In the genomic region with DNA sequence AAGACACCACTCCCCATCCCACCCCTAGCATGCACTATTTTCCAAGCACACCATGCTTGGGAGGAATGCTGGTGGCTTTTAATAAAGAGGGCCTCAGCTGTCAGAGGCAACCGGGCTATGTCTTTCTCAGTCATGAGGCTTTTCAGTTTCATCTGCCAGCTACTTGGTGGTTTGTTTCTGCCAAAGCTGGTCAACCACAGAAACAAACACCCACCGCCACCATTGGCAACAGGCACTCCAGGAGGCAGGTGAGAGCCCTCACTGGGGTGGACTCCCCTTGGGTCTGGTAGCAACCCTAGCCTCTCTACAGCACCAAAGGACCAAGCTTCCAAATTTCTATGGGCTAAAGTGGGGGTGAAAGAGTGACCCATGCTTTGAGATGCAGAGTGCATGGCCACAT, we compare ENCODE assay signal across 13 cellular contexts.
DNase-seq lines count a peak whose midpoint lies in the region; ATAC-seq and TF ChIP-seq lines count a peak whose summit lies in the region.
"Had no signal": no experiment of that assay in that cellular context is flagged by ENCODE, and none has a peak within 500 bp of the region (broad histone marks: within the 10 kb centered on the region; RNA-seq: fewer than 3 reads in every experiment).

No MANE protein-coding gene starts in this region.

- H3K9me3 ChIP-seq in DND-41 (ENCODE audit: insufficient read depth, low read length, severe bottlenecking) = no peaks in the 10 kb centered on the region
- H3K9me3 ChIP-seq: gastroesophageal sphincter had no signal

- no peaks in the 10 kb centered on the region for H4K20me1 ChIP-seq in DND-41 (ENCODE audit: insufficient read depth, low read length)

- H3K27me3 ChIP-seq in DND-41 (ENCODE audit: insufficient read depth, low read length, poor library complexity) = no peaks in the 10 kb centered on the region

- H3K4me1 ChIP-seq in DND-41 (ENCODE audit: insufficient read depth, low read length) = peaks cover 19% of the 10 kb centered on the region
- H3K4me1 ChIP-seq: gastroesophageal sphincter had no signal

- no peaks in the 10 kb centered on the region for H3K79me2 ChIP-seq in DND-41 (ENCODE audit: insufficient read depth, low read length)

- no peak overlapping the region for H3K4me3 ChIP-seq in DND-41 (ENCODE audit: low read depth in 1 of 2, low read length in 2 of 2)
- H3K4me3 ChIP-seq: gastroesophageal sphincter had no signal

- H3K36me3 ChIP-seq in DND-41 (ENCODE audit: insufficient read depth, low read length) = no peaks in the 10 kb centered on the region
- H3K36me3 ChIP-seq: gastroesophageal sphincter had no signal

- ATAC-seq in DND-41 (ENCODE audit: insufficient read depth, low read depth) = peak; percentile 80
- peak; percentile 64 for ATAC-seq in GM19035 (IDR thresholded peaks at IDR 0.05; ENCODE audit: unreplicated experiment)
- ATAC-seq in HG02852 (IDR thresholded peaks at IDR 0.05; ENCODE audit: unreplicated experiment) = peak; percentile 40
- no peak for ATAC-seq in HG03565 (IDR thresholded peaks at IDR 0.05; ENCODE audit: unreplicated experiment)
- no peak for ATAC-seq in HG03196 (IDR thresholded peaks at IDR 0.05; ENCODE audit: unreplicated experiment)
- ATAC-seq: gastroesophageal sphincter had no signal

- H3K9ac ChIP-seq in DND-41 (ENCODE audit: low read depth, low read length) = no peak overlapping the region

- H3K27ac ChIP-seq in DND-41 (ENCODE audit: low read length) = peak overlapping the region; percentile 17; the same call in 1 of the 2 replicates
- H3K27ac ChIP-seq: gastroesophageal sphincter had no signal

- no peak overlapping the region for H3K4me2 ChIP-seq in DND-41 (ENCODE audit: insufficient read depth, low read length)

- DNase-seq in DND-41 (peak; percentile 71), RPMI8226 (peak; percentile 71), amniotic stem cell (lab: John Stamatoyannopoulos, UW) (no peak), HK-2 (ENCODE audit: unreplicated experiment) (no peak)
- DNase-seq: activated B cell treated with CpG ODN at 0.5 μM for 24 hours, NCI-H2107, NCI-H774, substantia nigra had no signal

- H2AFZ ChIP-seq in DND-41 (ENCODE audit: low read depth, low read length) = no peak overlapping the region

- no peak for TF ChIP-seq CTCF in DND-41 (IDR thresholded peaks at IDR 0.05; ENCODE audit: borderline replicate concordance, extremely low read depth, low read length, poor library complexity, severe bottlenecking)

Comparison
In these comparisons a context has a peak if more than half of its experiments do, and no peak if none do; other contexts are left out.
1. ATAC-seq: peak in DND-41 (single experiment), GM19035 (single experiment) and HG02852 (single experiment); none in HG03565 (single experiment) and HG03196 (single experiment).
2. DNase-seq: peak in DND-41 (single experiment) and RPMI8226 (single experiment); none in amniotic stem cell (single experiment) and HK-2 (single experiment).